1 cellular context compared by ENCODE assay signal in the genomic region with DNA sequence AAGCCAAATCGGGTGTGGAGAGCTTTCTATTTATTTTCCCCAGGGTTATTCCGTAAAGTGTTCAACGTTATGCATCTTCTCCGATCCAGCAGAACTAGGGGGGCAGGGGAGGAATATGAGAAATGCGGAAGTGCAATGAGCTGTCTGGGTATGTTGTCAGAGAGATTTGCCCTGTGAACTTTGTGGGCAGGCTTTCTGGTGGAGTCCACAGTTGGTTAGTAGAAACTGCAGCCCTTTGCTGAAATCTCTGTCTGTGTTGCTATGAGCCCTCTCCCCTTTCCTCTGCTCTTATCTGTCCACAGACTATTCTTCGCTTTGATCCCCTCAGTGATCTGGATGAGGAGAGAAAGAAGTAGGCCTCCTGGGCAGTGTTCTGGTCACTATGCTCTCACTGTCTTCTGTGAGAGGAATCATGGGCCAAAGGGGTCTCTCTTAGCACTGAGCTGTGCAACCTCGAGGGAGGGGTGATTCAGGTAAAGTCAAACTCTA.
TF ChIP-seq lines count a peak whose summit lies in the region.

No MANE protein-coding gene starts in this region.

TF ChIP-seq in HepG2, 621 proteins besides CTCF, POLR2A, EP300 and RAD21 (continued from another document and continues in another):
- TF ChIP-seq SMAD1 (CRISPR knock-in tag; IDR thresholded peaks at IDR 0.05; ENCODE audit: borderline replicate concordance, low read depth), result no peak
- TF ChIP-seq ARNT (IDR thresholded peaks at IDR 0.05), result no peak
- peak; percentile 97 for TF ChIP-seq POGZ (CRISPR knock-in tag; IDR thresholded peaks at IDR 0.05)
- TF ChIP-seq SP4 (CRISPR knock-in tag; IDR thresholded peaks at IDR 0.05), result 0 out of 2 replicates have a peak, but pooled peaks have one; percentile 32
- TF ChIP-seq ZNF292 (CRISPR knock-in tag; IDR thresholded peaks at IDR 0.05; ENCODE audit: borderline replicate concordance, low read depth), result peak; percentile 94; the same call in 1 of the 2 replicates
- TF ChIP-seq ZNF207 (IDR thresholded peaks at IDR 0.05; ENCODE audit: borderline replicate concordance), result no peak
- 0 out of 2 replicates have a peak, but pooled peaks have one; percentile 50 for TF ChIP-seq ZNF343 (CRISPR knock-in tag; IDR thresholded peaks at IDR 0.05)
- TF ChIP-seq MBNL3 (CRISPR knock-in tag; conservative IDR thresholded peaks at IDR 0.05), result no peak
- TF ChIP-seq, protein P1, sequence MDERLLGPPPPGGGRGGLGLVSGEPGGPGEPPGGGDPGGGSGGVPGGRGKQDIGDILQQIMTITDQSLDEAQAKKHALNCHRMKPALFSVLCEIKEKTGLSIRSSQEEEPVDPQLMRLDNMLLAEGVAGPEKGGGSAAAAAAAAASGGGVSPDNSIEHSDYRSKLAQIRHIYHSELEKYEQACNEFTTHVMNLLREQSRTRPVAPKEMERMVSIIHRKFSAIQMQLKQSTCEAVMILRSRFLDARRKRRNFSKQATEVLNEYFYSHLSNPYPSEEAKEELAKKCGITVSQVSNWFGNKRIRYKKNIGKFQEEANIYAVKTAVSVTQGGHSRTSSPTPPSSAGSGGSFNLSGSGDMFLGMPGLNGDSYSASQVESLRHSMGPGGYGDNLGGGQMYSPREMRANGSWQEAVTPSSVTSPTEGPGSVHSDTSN (CRISPR knock-in tag; IDR thresholded peaks at IDR 0.05), result no peak
- TF ChIP-seq, protein P2, sequence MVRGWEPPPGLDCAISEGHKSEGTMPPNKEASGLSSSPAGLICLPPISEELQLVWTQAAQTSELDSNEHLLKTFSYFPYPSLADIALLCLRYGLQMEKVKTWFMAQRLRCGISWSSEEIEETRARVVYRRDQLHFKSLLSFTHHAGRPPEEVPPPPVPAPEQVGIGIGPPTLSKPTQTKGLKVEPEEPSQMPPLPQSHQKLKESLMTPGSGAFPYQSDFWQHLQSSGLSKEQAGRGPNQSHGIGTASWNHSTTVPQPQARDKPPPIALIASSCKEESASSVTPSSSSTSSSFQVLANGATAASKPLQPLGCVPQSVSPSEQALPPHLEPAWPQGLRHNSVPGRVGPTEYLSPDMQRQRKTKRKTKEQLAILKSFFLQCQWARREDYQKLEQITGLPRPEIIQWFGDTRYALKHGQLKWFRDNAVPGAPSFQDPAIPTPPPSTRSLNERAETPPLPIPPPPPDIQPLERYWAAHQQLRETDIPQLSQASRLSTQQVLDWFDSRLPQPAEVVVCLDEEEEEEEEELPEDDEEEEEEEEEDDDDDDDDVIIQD (CRISPR knock-in tag; IDR thresholded peaks at IDR 0.05; ENCODE audit: low read depth), result peak; percentile 94; the same call in 1 of the 2 replicates
- TF ChIP-seq PHB2 (IDR thresholded peaks at IDR 0.05; ENCODE audit: partially characterized antibody), result no peak
- peak; percentile 83 for TF ChIP-seq POLR2AphosphoS5 (IDR thresholded peaks at IDR 0.05; ENCODE audit: low read depth, low read length)
- TF ChIP-seq, protein P3, sequence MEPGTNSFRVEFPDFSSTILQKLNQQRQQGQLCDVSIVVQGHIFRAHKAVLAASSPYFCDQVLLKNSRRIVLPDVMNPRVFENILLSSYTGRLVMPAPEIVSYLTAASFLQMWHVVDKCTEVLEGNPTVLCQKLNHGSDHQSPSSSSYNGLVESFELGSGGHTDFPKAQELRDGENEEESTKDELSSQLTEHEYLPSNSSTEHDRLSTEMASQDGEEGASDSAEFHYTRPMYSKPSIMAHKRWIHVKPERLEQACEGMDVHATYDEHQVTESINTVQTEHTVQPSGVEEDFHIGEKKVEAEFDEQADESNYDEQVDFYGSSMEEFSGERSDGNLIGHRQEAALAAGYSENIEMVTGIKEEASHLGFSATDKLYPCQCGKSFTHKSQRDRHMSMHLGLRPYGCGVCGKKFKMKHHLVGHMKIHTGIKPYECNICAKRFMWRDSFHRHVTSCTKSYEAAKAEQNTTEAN (CRISPR knock-in tag; conservative IDR thresholded peaks at IDR 0.05), result no peak
- TF ChIP-seq KDM3A (CRISPR knock-in tag; IDR thresholded peaks at IDR 0.05; ENCODE audit: low read depth), result 0 out of 2 replicates have a peak, but pooled peaks have one; percentile 15
- no peak for TF ChIP-seq NKX3-1 (CRISPR knock-in tag; IDR thresholded peaks at IDR 0.05)
- no peak for TF ChIP-seq NCOA5 (CRISPR knock-in tag; IDR thresholded peaks at IDR 0.05)
- no peak; the same call in 1 of the 2 replicates for TF ChIP-seq NFYC (CRISPR knock-in tag; IDR thresholded peaks at IDR 0.05)
- 0 out of 2 replicates have a peak, but pooled peaks have one; percentile 31 for TF ChIP-seq DNMT3B (CRISPR knock-in tag; conservative IDR thresholded peaks at IDR 0.05)
- TF ChIP-seq, protein P4, sequence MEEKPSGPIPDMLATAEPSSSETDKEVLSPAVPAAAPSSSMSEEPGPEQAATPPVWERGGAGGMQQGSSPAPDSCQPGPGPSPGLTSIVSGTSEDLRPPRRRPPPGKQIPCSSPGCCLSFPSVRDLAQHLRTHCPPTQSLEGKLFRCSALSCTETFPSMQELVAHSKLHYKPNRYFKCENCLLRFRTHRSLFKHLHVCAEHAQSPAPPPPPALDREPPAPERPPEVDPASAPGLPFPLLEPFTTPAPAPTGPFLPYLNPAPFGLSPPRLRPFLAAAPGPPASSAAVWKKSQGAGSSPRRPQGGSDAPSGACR (CRISPR knock-in tag; IDR thresholded peaks at IDR 0.05), result no peak
- no peak for TF ChIP-seq NFIB (CRISPR knock-in tag; IDR thresholded peaks at IDR 0.05; ENCODE audit: borderline replicate concordance)
- TF ChIP-seq, protein P5, sequence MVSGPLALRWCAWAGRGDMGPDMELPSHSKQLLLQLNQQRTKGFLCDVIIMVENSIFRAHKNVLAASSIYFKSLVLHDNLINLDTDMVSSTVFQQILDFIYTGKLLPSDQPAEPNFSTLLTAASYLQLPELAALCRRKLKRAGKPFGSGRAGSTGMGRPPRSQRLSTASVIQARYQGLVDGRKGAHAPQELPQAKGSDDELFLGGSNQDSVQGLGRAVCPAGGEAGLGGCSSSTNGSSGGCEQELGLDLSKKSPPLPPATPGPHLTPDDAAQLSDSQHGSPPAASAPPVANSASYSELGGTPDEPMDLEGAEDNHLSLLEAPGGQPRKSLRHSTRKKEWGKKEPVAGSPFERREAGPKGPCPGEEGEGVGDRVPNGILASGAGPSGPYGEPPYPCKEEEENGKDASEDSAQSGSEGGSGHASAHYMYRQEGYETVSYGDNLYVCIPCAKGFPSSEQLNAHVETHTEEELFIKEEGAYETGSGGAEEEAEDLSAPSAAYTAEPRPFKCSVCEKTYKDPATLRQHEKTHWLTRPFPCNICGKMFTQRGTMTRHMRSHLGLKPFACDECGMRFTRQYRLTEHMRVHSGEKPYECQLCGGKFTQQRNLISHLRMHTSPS (CRISPR knock-in tag; IDR thresholded peaks at IDR 0.05; ENCODE audit: low read depth), result no peak
- peak; percentile 64; the same call in 1 of the 2 replicates for TF ChIP-seq HDAC2 (CRISPR knock-in tag; IDR thresholded peaks at IDR 0.05)
- TF ChIP-seq TBP (CRISPR knock-in tag; IDR thresholded peaks at IDR 0.05), result no peak
- TF ChIP-seq ZNF253 (CRISPR knock-in tag; IDR thresholded peaks at IDR 0.05; ENCODE audit: borderline replicate concordance), result no peak
- TF ChIP-seq, protein P6, sequence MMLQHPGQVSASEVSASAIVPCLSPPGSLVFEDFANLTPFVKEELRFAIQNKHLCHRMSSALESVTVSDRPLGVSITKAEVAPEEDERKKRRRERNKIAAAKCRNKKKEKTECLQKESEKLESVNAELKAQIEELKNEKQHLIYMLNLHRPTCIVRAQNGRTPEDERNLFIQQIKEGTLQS (CRISPR knock-in tag; IDR thresholded peaks at IDR 0.05), result no peak
- TF ChIP-seq ZNF652 (CRISPR knock-in tag; IDR thresholded peaks at IDR 0.05; ENCODE audit: borderline replicate concordance, low read depth), result no peak; the same call in 1 of the 2 replicates
- TF ChIP-seq, protein P7, sequence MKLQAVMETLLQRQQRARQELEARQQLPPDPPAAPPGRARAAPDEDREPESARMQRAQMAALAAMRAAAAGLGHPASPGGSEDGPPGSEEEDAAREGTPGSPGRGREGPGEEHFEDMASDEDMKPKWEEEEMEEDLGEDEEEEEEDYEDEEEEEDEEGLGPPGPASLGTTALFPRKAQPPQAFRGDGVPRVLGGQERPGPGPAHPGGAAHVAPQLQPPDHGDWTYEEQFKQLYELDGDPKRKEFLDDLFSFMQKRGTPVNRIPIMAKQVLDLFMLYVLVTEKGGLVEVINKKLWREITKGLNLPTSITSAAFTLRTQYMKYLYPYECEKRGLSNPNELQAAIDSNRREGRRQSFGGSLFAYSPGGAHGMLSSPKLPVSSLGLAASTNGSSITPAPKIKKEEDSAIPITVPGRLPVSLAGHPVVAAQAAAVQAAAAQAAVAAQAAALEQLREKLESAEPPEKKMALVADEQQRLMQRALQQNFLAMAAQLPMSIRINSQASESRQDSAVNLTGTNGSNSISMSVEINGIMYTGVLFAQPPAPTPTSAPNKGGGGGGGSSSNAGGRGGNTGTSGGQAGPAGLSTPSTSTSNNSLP (IDR thresholded peaks at IDR 0.05; ENCODE audit: low read depth, low read length), result no peak
- peak; percentile 57; the same call in 1 of the 2 replicates for TF ChIP-seq RXRB (CRISPR knock-in tag; IDR thresholded peaks at IDR 0.05; ENCODE audit: borderline replicate concordance)
- no peak for TF ChIP-seq ZNF737 (CRISPR knock-in tag; IDR thresholded peaks at IDR 0.05; ENCODE audit: borderline replicate concordance)
- TF ChIP-seq SP5 (CRISPR knock-in tag; IDR thresholded peaks at IDR 0.05; ENCODE audit: borderline replicate concordance, low read depth), result 0 out of 2 replicates have a peak, but pooled peaks have one; percentile 2
- TF ChIP-seq JDP2 (CRISPR knock-in tag; IDR thresholded peaks at IDR 0.05; ENCODE audit: borderline replicate concordance), result no peak
- TF ChIP-seq, protein P8, sequence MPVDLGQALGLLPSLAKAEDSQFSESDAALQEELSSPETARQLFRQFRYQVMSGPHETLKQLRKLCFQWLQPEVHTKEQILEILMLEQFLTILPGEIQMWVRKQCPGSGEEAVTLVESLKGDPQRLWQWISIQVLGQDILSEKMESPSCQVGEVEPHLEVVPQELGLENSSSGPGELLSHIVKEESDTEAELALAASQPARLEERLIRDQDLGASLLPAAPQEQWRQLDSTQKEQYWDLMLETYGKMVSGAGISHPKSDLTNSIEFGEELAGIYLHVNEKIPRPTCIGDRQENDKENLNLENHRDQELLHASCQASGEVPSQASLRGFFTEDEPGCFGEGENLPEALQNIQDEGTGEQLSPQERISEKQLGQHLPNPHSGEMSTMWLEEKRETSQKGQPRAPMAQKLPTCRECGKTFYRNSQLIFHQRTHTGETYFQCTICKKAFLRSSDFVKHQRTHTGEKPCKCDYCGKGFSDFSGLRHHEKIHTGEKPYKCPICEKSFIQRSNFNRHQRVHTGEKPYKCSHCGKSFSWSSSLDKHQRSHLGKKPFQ (CRISPR knock-in tag; IDR thresholded peaks at IDR 0.05; ENCODE audit: insufficient replicate concordance), result no peak
- no peak for TF ChIP-seq ESRRA (CRISPR knock-in tag; IDR thresholded peaks at IDR 0.05; ENCODE audit: low read depth)
- peak; percentile 80 for TF ChIP-seq SALL1 (CRISPR knock-in tag; IDR thresholded peaks at IDR 0.05)
- no peak for TF ChIP-seq ZNF138 (CRISPR knock-in tag; IDR thresholded peaks at IDR 0.05; ENCODE audit: low read depth)
- TF ChIP-seq THAP11 (CRISPR knock-in tag; IDR thresholded peaks at IDR 0.05), result peak; percentile 51
- TF ChIP-seq KLF6 (CRISPR knock-in tag; IDR thresholded peaks at IDR 0.05), result no peak
- TF ChIP-seq EEA1 (CRISPR knock-in tag; IDR thresholded peaks at IDR 0.05; ENCODE audit: borderline replicate concordance), result no peak
- TF ChIP-seq, protein P9, sequence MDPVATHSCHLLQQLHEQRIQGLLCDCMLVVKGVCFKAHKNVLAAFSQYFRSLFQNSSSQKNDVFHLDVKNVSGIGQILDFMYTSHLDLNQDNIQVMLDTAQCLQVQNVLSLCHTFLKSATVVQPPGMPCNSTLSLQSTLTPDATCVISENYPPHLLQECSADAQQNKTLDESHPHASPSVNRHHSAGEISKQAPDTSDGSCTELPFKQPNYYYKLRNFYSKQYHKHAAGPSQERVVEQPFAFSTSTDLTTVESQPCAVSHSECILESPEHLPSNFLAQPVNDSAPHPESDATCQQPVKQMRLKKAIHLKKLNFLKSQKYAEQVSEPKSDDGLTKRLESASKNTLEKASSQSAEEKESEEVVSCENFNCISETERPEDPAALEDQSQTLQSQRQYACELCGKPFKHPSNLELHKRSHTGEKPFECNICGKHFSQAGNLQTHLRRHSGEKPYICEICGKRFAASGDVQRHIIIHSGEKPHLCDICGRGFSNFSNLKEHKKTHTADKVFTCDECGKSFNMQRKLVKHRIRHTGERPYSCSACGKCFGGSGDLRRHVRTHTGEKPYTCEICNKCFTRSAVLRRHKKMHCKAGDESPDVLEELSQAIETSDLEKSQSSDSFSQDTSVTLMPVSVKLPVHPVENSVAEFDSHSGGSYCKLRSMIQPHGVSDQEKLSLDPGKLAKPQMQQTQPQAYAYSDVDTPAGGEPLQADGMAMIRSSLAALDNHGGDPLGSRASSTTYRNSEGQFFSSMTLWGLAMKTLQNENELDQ (CRISPR knock-in tag; IDR thresholded peaks at IDR 0.05; ENCODE audit: borderline replicate concordance), result no peak
- TF ChIP-seq, protein P10, sequence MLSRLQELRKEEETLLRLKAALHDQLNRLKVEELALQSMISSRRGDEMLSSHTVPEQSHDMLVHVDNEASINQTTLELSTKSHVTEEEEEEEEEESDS (CRISPR knock-in tag; IDR thresholded peaks at IDR 0.05; ENCODE audit: borderline replicate concordance), result no peak
- TF ChIP-seq HES4 (CRISPR knock-in tag; IDR thresholded peaks at IDR 0.05; ENCODE audit: borderline replicate concordance), result no peak
- peak; percentile 24; the same call in 1 of the 2 replicates for TF ChIP-seq MIXL1 (CRISPR knock-in tag; IDR thresholded peaks at IDR 0.05)
- TF ChIP-seq ZZZ3 (CRISPR knock-in tag; IDR thresholded peaks at IDR 0.05; ENCODE audit: borderline replicate concordance), result 0 out of 2 replicates have a peak, but pooled peaks have one; percentile 36
- TF ChIP-seq HDAC1 (CRISPR knock-in tag; IDR thresholded peaks at IDR 0.05), result peak; percentile 39
- TF ChIP-seq RCOR2 (CRISPR knock-in tag; IDR thresholded peaks at IDR 0.05), result 0 out of 2 replicates have a peak, but pooled peaks have one; percentile 32
- 0 out of 2 replicates have a peak, but pooled peaks have one; percentile 55 for TF ChIP-seq JUN (CRISPR knock-in tag; IDR thresholded peaks at IDR 0.05)
- no peak for TF ChIP-seq ZNF773 (CRISPR knock-in tag; IDR thresholded peaks at IDR 0.05; ENCODE audit: borderline replicate concordance)
- no peak for TF ChIP-seq MAFK (conservative IDR thresholded peaks at IDR 0.05 in 1 of 2, IDR thresholded peaks at IDR 0.05 in 1 of 2; ENCODE audit: low read length in 2 of 2)
- no peak for TF ChIP-seq CHCHD3 (CRISPR knock-in tag; IDR thresholded peaks at IDR 0.05)
- TF ChIP-seq, protein P11, sequence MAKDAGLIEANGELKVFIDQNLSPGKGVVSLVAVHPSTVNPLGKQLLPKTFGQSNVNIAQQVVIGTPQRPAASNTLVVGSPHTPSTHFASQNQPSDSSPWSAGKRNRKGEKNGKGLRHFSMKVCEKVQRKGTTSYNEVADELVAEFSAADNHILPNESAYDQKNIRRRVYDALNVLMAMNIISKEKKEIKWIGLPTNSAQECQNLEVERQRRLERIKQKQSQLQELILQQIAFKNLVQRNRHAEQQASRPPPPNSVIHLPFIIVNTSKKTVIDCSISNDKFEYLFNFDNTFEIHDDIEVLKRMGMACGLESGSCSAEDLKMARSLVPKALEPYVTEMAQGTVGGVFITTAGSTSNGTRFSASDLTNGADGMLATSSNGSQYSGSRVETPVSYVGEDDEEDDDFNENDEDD (CRISPR knock-in tag; IDR thresholded peaks at IDR 0.05; ENCODE audit: borderline replicate concordance), result no peak
- TF ChIP-seq KLF16 (CRISPR knock-in tag; IDR thresholded peaks at IDR 0.05), result no peak
- peak; percentile 14; the same call in 1 of the 3 replicates for TF ChIP-seq MXI1 (IDR thresholded peaks at IDR 0.05; ENCODE audit: borderline replicate concordance, low read depth, low read length)
